24 cellular contexts compared by ENCODE assay signal in genomic region chr21:42340187-42340586, GRCh38. TPM values are rescaled to one million over a fixed set of nuclear protein-coding genes. Genes with fewer than 3 reads are reported as not detected.
A peak's percentile ranks its signal among the peaks of the same experiment; 100 is the strongest.
DNase-seq lines count a peak whose midpoint lies in the region; ATAC-seq and TF ChIP-seq lines count a peak whose summit lies in the region.
"Had no signal": no experiment of that assay in that cellular context is flagged by ENCODE, and none has a peak within 500 bp of the region (broad histone marks: within the 10 kb centered on the region; RNA-seq: fewer than 3 reads in every experiment).

No MANE protein-coding gene starts in this region.

- CTCF ChIA-PET in Panc1 (lab: Charles Lee): no interaction called here

- 70 to 81% (median 73%) methylated on average over 7 of the region's 7 CpGs for WGBS in spleen, 5 donors

- in situ Hi-C loops in Panc1 (cut with HindIII; ENCODE audit: low pct_unique_long_range_greater_than_20kb, low sequenced_read_pairs): no loop called here

- TF ChIP-seq CTCF in Panc1 (IDR thresholded peaks at IDR 0.05) (no peak), spleen (IDR thresholded peaks at IDR 0.05 in 8 of 11, conservative IDR thresholded peaks at IDR 0.05 in 3 of 11) (no peak)

- ATAC-seq in Panc1 (peak; percentile 17; the same call in 1 of the 2 replicates), HG03521 (IDR thresholded peaks at IDR 0.05; ENCODE audit: unreplicated experiment) (no peak)

- H3K9me3 ChIP-seq in Panc1 (ENCODE audit: control insufficient read depth, insufficient read depth, low read depth, low read length) (no peaks in the 10 kb centered on the region), spleen (no peaks in the 10 kb centered on the region)
- H3K9me3 ChIP-seq: SK-N-SH had no signal

- peak; percentile 19 for DNase-seq in NCI-H69 (lab: John Stamatoyannopoulos, UW)
- no peak for DNase-seq in Panc1 (ENCODE audit: low read depth, low spot score)
- peak; percentile 28 for DNase-seq in islet precursor cell
- peak; percentile 20 for DNase-seq in spleen
- no peak for DNase-seq in stimulated activated CD4-positive, alpha-beta T cell treated with anti-CD3 and anti-CD28 coated beads, Interleukin-4, amount 100 ng/mL, for 24 hours
- DNase-seq in H7: no peak
- DNase-seq: ACHN, DND-41, GM23248, HCEC 1CT, Karpas-422, NCI-H1048, NCI-H1436, NCI-H2029, NCI-H774, OCI-M1, SK-N-SH had no signal

- BruUV-seq in Panc1 (replicated peaks; lab: Mats Ljungman, UMichigan): no TSS peak

- intact Hi-C loops in Panc1 (cut with micrococcal nuclease; ENCODE audit: unreplicated experiment) (no loop called here), spleen (cut with DNase I; ENCODE audit: low total_unique reads) (no loop called here)

- H3K4me3 ChIP-seq in Panc1 (ENCODE audit: low read depth in 2 of 2, low read length in 2 of 2): no peak overlapping the region
- no peak overlapping the region for H3K4me3 ChIP-seq in spleen
- H3K4me3 ChIP-seq in H7 (ENCODE audit: insufficient read depth, low read depth, low read length): no peak overlapping the region
- H3K4me3 ChIP-seq: GM23248 had no signal

- H3K27me3 ChIP-seq in Panc1 (ENCODE audit: control insufficient read depth, insufficient read depth, low read length) (no peaks in the 10 kb centered on the region), spleen (replicated peaks in 1 of 7) (peaks cover 0 to 8% (median 0%) of the 10 kb centered on the region in 7 donors), H7 (ENCODE audit: control insufficient read depth, insufficient read depth, low read length) (no peaks in the 10 kb centered on the region)

- no peak overlapping the region for H3K27ac ChIP-seq in Panc1 (ENCODE audit: low read length)
- H3K27ac ChIP-seq in spleen: no peak overlapping the region
- H3K27ac ChIP-seq: GM23248 had no signal

- H3K36me3 ChIP-seq in Panc1 (ENCODE audit: control insufficient read depth, insufficient read depth, low read length) (no peaks in the 10 kb centered on the region), spleen (no peaks in the 10 kb centered on the region), H7 (replicated peaks; ENCODE audit: control insufficient read depth, insufficient read depth, low read length) (no peaks in the 10 kb centered on the region)

- no peak for TF ChIP-seq POLR2A in spleen (IDR thresholded peaks at IDR 0.05)

- no peaks in the 10 kb centered on the region for H3K4me1 ChIP-seq in Panc1 (ENCODE audit: control insufficient read depth, insufficient read depth, low read length)
- H3K4me1 ChIP-seq in spleen: peaks cover 0 to 14% (median 9%) of the 10 kb centered on the region in 6 donors

- POLR2A ChIA-PET in Panc1 (lab: Charles Lee): no interaction called here

RNA-seq across cellular contexts. Expression of gene TFF2, which starts 10.6 kb away (rescaled TPM):
- total RNA-seq in Panc1 (2021; ENCODE audit: unreplicated experiment) (1.1 TPM), spleen (not detected)
- 3.5 TPM for polyA plus RNA-seq in Panc1 (2012; ENCODE audit: insufficient read length)
- polyA plus RNA-seq in spleen: under 1 TPM in 1 of 3 donors, not detected in 2; 0.14 TPM
- total RNA-seq in H7 (2014; rRNA removed; shearing (Covaris generic)): not detected in 2 replicates
- total RNA-seq: G401, GM23248, MCF 10A, NCI-H460, RPMI7951 had no signal
- polyA plus RNA-seq: CD14-positive monocyte, GM23248, IgD-negative memory B cell, SK-N-SH had no signal

RNA-seq across cellular contexts. Expression of gene TFF3, which starts 25.0 kb away (rescaled TPM):
- total RNA-seq in Panc1 (2021; ENCODE audit: unreplicated experiment) (8.9 TPM), spleen (100 to 1,000 TPM in 2 of 7 donors, 10 to 100 TPM in 5; 38.1 to 123 (median 72.9) TPM)
- 40.5 TPM for polyA plus RNA-seq in Panc1 (2012; ENCODE audit: insufficient read length)
- 10 to 100 TPM; 28.9 to 77.8 (median 48.3) TPM for polyA plus RNA-seq in spleen
- total RNA-seq in H7 (2014; rRNA removed; shearing (Covaris generic)): 2.1 and 9.2 TPM in 2 replicates
- total RNA-seq: G401, GM23248, MCF 10A, NCI-H460 had no signal
- polyA plus RNA-seq: CD14-positive monocyte, GM23248, IgD-negative memory B cell, SK-N-SH had no signal

RNA-seq across cellular contexts. Expression of gene TFF1, which starts 26.1 kb away (rescaled TPM):
- 0.36 TPM for total RNA-seq in Panc1 (2021; ENCODE audit: unreplicated experiment)
- 1.4 TPM for polyA plus RNA-seq in Panc1 (2012; ENCODE audit: insufficient read length)
- total RNA-seq in spleen: not detected
- not detected for polyA plus RNA-seq in spleen
- 1.3 TPM in 1 of 2 replicates, not detected in the other for total RNA-seq in H7 (2014; rRNA removed; shearing (Covaris generic))
- total RNA-seq: G401, GM23248, MCF 10A, NCI-H460, RPMI7951 had no signal
- polyA plus RNA-seq: CD14-positive monocyte, GM23248, IgD-negative memory B cell, SK-N-SH had no signal

RNA-seq across cellular contexts. Expression of gene TMPRSS3, which starts 55.7 kb away (rescaled TPM):
- total RNA-seq in Panc1 (2021; ENCODE audit: unreplicated experiment) (not detected), spleen (1 to 10 TPM in 2 of 7 donors, under 1 TPM in 4, not detected in 1; 0.51 to 6.0 (median 0.78) TPM)
- not detected for polyA plus RNA-seq in Panc1 (2012; ENCODE audit: insufficient read length)
- polyA plus RNA-seq in spleen: under 1 TPM; 0.22 to 0.32 (median 0.24) TPM
- total RNA-seq in H7 (2014; rRNA removed; shearing (Covaris generic)): not detected in 2 replicates
- total RNA-seq: G401, GM23248, RPMI7951 had no signal
- polyA plus RNA-seq: GM23248, IgD-negative memory B cell, SK-N-SH had no signal

Comparison
In these comparisons a context has a peak if more than half of its experiments do, and no peak if none do; other contexts are left out.
1. DNase-seq: peak in NCI-H69 (single experiment), islet precursor cell (single experiment) and spleen (single experiment); none in Panc1 (single experiment), stimulated activated CD4-positive, alpha-beta T cell treated with anti-CD3 and anti-CD28 coated beads, Interleukin-4, amount 100 ng/mL, for 24 hours (single experiment) and H7 (single experiment).